Comparison of ENCODE assay signal across 9 cellular contexts in genomic region chr15:91522609-91523332, GRCh38.
DNase-seq lines count a peak whose midpoint lies in the region; ATAC-seq and TF ChIP-seq lines count a peak whose summit lies in the region.
"Had no signal": no experiment of that assay in that cellular context is flagged by ENCODE, and none has a peak within 500 bp of the region (broad histone marks: within the 10 kb centered on the region; RNA-seq: fewer than 3 reads in every experiment).

No MANE protein-coding gene starts in this region.

- no peak overlapping the region for H3K4me3 ChIP-seq in AG10803 (ENCODE audit: low read length)
- H3K4me3 ChIP-seq in adrenal gland = no peak overlapping the region

- intact Hi-C loops in adrenal gland (cut with DNase I) = loop anchor here in 1 of 2 donors (5.0 kb wide), 1 partner anchor 220 kb away; no protein-coding TSS in a partner anchor

- WGBS in adrenal gland, 4 donors = 35 to 68% (median 50%) methylated on average over 2 of the region's 2 CpGs

- H3K9me3 Mint-ChIP-seq in immature natural killer cell = no peaks in the 10 kb centered on the region

- DNase-seq in AG10803 (ENCODE audit: low read depth) (peak; percentile 74), HT-29 (ENCODE audit: low spot score) (peak; percentile 71), adrenal gland (no peak), immature natural killer cell (peak in 2 of 3 donors; percentile 2 to 3), GOT3 (lab: John Stamatoyannopoulos, UW) (no peak)
- DNase-seq: islet precursor cell had no signal

- TF ChIP-seq CTCF in AG10803 (conservative IDR thresholded peaks at IDR 0.05; ENCODE audit: low read length) (peak; percentile 65), adrenal gland (IDR thresholded peaks at IDR 0.05) (peak in 5 of 6 experiments; percentile 28 to 65 (median 40))

- no peaks in the 10 kb centered on the region for H3K9me3 ChIP-seq in adrenal gland (replicated peaks in 1 of 3)

- ATAC-seq in HG02852 (IDR thresholded peaks at IDR 0.05; ENCODE audit: unreplicated experiment) = no peak
- no peak for ATAC-seq in HG02623 (IDR thresholded peaks at IDR 0.05; ENCODE audit: unreplicated experiment)
- ATAC-seq in HG03175 (IDR thresholded peaks at IDR 0.05; ENCODE audit: unreplicated experiment) = no peak

- no peaks in the 10 kb centered on the region for H3K4me1 ChIP-seq in adrenal gland (replicated peaks in 1 of 2)

- no peak overlapping the region for H3K27ac Mint-ChIP-seq in immature natural killer cell

- no peak for TF ChIP-seq POLR2A in adrenal gland (IDR thresholded peaks at IDR 0.05)

- H3K27me3 Mint-ChIP-seq in immature natural killer cell (ENCODE audit: low read depth in 3 of 3) = peaks cover 0 to 19% (median 0%) of the 10 kb centered on the region in 3 donors

- no peaks in the 10 kb centered on the region for H3K27me3 ChIP-seq in adrenal gland

- H3K36me3 Mint-ChIP-seq in immature natural killer cell = no peaks in the 10 kb centered on the region

- H3K4me3 Mint-ChIP-seq in immature natural killer cell = no peak overlapping the region

- no peak overlapping the region for H3K27ac ChIP-seq in adrenal gland

- H3K36me3 ChIP-seq in adrenal gland (replicated peaks in 1 of 2) = no peaks in the 10 kb centered on the region

- peaks cover 3 to 7% of the 10 kb centered on the region in 2 donors for H3K4me1 Mint-ChIP-seq in immature natural killer cell

Comparison
In these comparisons a context has a peak if more than half of its experiments do, and no peak if none do; other contexts are left out.
1. DNase-seq: peak in AG10803 (single experiment), HT-29 (single experiment) and immature natural killer cell (2 of 3); none in adrenal gland (0 of 7) and GOT3 (single experiment).